Comparison of ENCODE assay signal across 20 cellular contexts in genomic region chr3:63909431-63909830, GRCh38. TPM values are rescaled to one million over a fixed set of nuclear protein-coding genes. Genes with fewer than 3 reads are reported as not detected.
"Had no signal": no experiment of that assay in that cellular context is flagged by ENCODE, and none has a peak within 500 bp of the region (broad histone marks: within the 10 kb centered on the region; RNA-seq: fewer than 3 reads in every experiment).

No MANE protein-coding gene starts in this region.

- H3K9me3 ChIP-seq: left ventricle myocardium inferior, mucosa of descending colon, neutrophil, stomach, testis, upper lobe of left lung had no signal

- H3K4me3 ChIP-seq: left ventricle myocardium inferior, mucosa of descending colon, stomach, testis, upper lobe of left lung had no signal

- H3K27me3 ChIP-seq: neutrophil, stomach, testis, upper lobe of left lung had no signal

- H3K27ac ChIP-seq: left ventricle myocardium inferior, neutrophil, stomach, testis, upper lobe of left lung had no signal

- DNase-seq: activated naive CD4-positive, alpha-beta T cell treated with Interleukin-2 at 50 U/mL for 16 hours; activated T-cell treated with anti-CD3 and anti-CD28 coated beads for 4 hours; endodermal cell; erythroblast; glutamatergic neuron; left ventricle myocardium inferior; mucosa of descending colon; natural killer cell; stimulated activated CD4-positive, alpha-beta T cell treated with anti-CD3 and anti-CD28 coated beads, Interleukin-12 subunit alpha, Interleukin-12 subunit beta, amount 100 ng/mL, for 4 hours; stimulated activated CD4-positive, alpha-beta T cell treated with anti-CD3 and anti-CD28 coated beads, Interleukin-2, amount 100 ng/mL, for 24 hours; stomach; testis; upper lobe of left lung had no signal

RNA-seq across cellular contexts. Expression of gene SCAANT1, which starts 2.8 kb away (rescaled TPM):
- total RNA-seq: activated CD8-positive, alpha-beta memory T cell treated with anti-CD3 and anti-CD28 coated beads for 36 hours; astrocyte; bronchial epithelial cell; dermis microvascular lymphatic vessel endothelial cell; endodermal cell; kidney epithelial cell; left ventricle myocardium inferior; mucosa of descending colon; renal cortical epithelial cell; stomach; testis; upper lobe of left lung had no signal
- polyA plus RNA-seq: stomach had no signal
